ENCODE assay signal across 14 cellular contexts in the genomic region with DNA sequence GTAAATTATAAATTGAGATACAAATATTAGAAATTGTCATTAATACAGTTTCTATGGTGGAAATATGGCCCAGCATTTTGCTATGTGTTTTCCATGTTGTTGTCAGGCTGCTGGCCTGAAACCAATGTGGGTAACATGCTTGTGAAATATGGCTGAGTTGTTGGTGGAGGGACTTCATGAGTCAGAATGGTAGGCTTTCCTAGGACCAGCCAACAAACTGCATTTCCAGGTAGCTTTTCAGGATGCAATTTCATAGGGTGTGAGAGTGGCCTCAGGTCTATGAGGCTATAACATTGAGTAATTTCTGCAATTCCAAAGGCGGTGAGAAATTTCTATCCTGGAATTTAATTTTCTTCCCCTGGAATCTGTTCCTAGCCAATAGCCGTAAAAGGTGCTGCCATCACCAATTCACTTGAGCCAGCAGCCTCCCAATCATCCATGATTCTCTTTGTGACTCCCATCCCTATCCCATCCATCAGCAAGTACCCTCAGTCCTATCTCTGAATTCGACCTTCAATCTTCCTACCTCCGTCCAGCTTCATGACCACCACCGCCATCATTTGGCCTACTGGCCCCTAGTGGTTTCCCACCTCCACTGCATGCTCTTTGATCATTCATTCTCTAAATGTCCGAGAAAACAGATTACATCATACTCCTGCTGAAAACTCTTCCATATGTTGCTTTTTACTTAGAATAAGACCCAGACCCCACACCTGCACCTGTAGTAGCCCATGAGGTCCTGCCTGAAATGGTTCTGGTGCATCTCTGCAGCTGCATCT.
A peak's percentile ranks its signal among the peaks of the same experiment; 100 is the strongest.
DNase-seq lines count a peak whose midpoint lies in the region; ATAC-seq and TF ChIP-seq lines count a peak whose summit lies in the region.
"Had no signal": no experiment of that assay in that cellular context is flagged by ENCODE, and none has a peak within 500 bp of the region (broad histone marks: within the 10 kb centered on the region; RNA-seq: fewer than 3 reads in every experiment).

No MANE protein-coding gene starts in this region.

- peak; percentile 29 for TF ChIP-seq CTCF in AG10803 (conservative IDR thresholded peaks at IDR 0.05; ENCODE audit: low read length)
- TF ChIP-seq CTCF in WERI-Rb-1 (IDR thresholded peaks at IDR 0.05; ENCODE audit: low read depth, low read length) = peak; percentile 72
- TF ChIP-seq CTCF in glutamatergic neuron (IDR thresholded peaks at IDR 0.05; ENCODE audit: partially characterized antibody, unreplicated experiment) = peak; percentile 55

- DNase-seq in AG10803 (ENCODE audit: low read depth) = peak; percentile 21
- peak; percentile 19 for DNase-seq in H7
- DNase-seq in WERI-Rb-1 = peak; percentile 20
- DNase-seq in glutamatergic neuron = no peak
- DNase-seq in activated CD4-positive, alpha-beta T cell treated with anti-CD3 and anti-CD28 coated beads, Interleukin-2, amount 10 ng/mL, durations not matched to agents 24 days and 14 days = no peak
- DNase-seq in stimulated activated CD4-positive, alpha-beta T cell treated with anti-CD3 and anti-CD28 coated beads, Interleukin-2, amount 100 ng/mL, for 24 hours = no peak
- no peak for DNase-seq in ecto neural progenitor cell (ENCODE audit: low spot score)
- DNase-seq in natural killer cell treated with Interleukin-12 subunit alpha and Interleukin-12 subunit beta and Interleukin-15 and Interleukin-18, amount 100 ng/mL, for 72 hours (ENCODE audit: low spot score) = no peak
- DNase-seq: activated effector memory CD4-positive, alpha-beta T cell treated with anti-CD3 and anti-CD28 coated beads, Interleukin-2, amount 50 U/mL, for 16 hours; colonic mucosa; heart left ventricle; psoas muscle had no signal

- peaks cover 2% of the 10 kb centered on the region for H3K27me3 Mint-ChIP-seq in glutamatergic neuron (ENCODE audit: unreplicated experiment)
- H3K27me3 Mint-ChIP-seq in activated CD4-positive, alpha-beta T cell treated with anti-CD3 and anti-CD28 coated beads, Interleukin-2, amount 10 ng/mL, durations not matched to agents 24 days and 14 days = no peaks in the 10 kb centered on the region
- H3K27me3 Mint-ChIP-seq in natural killer cell treated with Interleukin-12 subunit alpha and Interleukin-12 subunit beta and Interleukin-15 and Interleukin-18, amount 100 ng/mL, for 72 hours = no peaks in the 10 kb centered on the region

- H3K36me3 ChIP-seq in H7 (replicated peaks; ENCODE audit: control insufficient read depth, insufficient read depth, low read length) = no peaks in the 10 kb centered on the region
- no peaks in the 10 kb centered on the region for H3K36me3 ChIP-seq in WERI-Rb-1
- H3K36me3 ChIP-seq: BLaER1 treated with 17β-estradiol and CSF1 and Interleukin-3, amounts not matched to agents 10 nM and 100 nM; colonic mucosa; heart left ventricle had no signal

- H3K4me3 ChIP-seq in AG10803 (ENCODE audit: low read length) (no peak overlapping the region), H7 (ENCODE audit: insufficient read depth, low read depth, low read length) (no peak overlapping the region), WERI-Rb-1 (ENCODE audit: low read depth, low read length) (no peak overlapping the region)
- H3K4me3 ChIP-seq: BLaER1 treated with 17β-estradiol and CSF1 and Interleukin-3, amounts not matched to agents 10 nM and 100 nM; colonic mucosa; heart left ventricle; psoas muscle had no signal

- H3K9me3 ChIP-seq in WERI-Rb-1 (ENCODE audit: severe bottlenecking) = no peaks in the 10 kb centered on the region
- H3K9me3 ChIP-seq: BLaER1 treated with 17β-estradiol and CSF1 and Interleukin-3, amounts not matched to agents 10 nM and 100 nM; colonic mucosa; heart left ventricle; psoas muscle had no signal

- no peak overlapping the region for H3K27ac Mint-ChIP-seq in glutamatergic neuron (ENCODE audit: unreplicated experiment)
- H3K27ac Mint-ChIP-seq in activated CD4-positive, alpha-beta T cell treated with anti-CD3 and anti-CD28 coated beads, Interleukin-2, amount 10 ng/mL, durations not matched to agents 24 days and 14 days = no peak overlapping the region
- H3K27ac Mint-ChIP-seq in natural killer cell treated with Interleukin-12 subunit alpha and Interleukin-12 subunit beta and Interleukin-15 and Interleukin-18, amount 100 ng/mL, for 72 hours = no peak overlapping the region

- no peak overlapping the region for H3K4me3 Mint-ChIP-seq in glutamatergic neuron (ENCODE audit: unreplicated experiment)
- H3K4me3 Mint-ChIP-seq in activated CD4-positive, alpha-beta T cell treated with anti-CD3 and anti-CD28 coated beads, Interleukin-2, amount 10 ng/mL, durations not matched to agents 24 days and 14 days = no peak overlapping the region
- H3K4me3 Mint-ChIP-seq in natural killer cell treated with Interleukin-12 subunit alpha and Interleukin-12 subunit beta and Interleukin-15 and Interleukin-18, amount 100 ng/mL, for 72 hours = no peak overlapping the region

- no peak for ATAC-seq in natural killer cell treated with Interleukin-12 subunit alpha and Interleukin-12 subunit beta and Interleukin-15 and Interleukin-18, amount 100 ng/mL, for 72 hours
- ATAC-seq: heart left ventricle, psoas muscle, Right ventricle myocardium inferior had no signal

- intact Hi-C loops in activated CD4-positive, alpha-beta T cell treated with anti-CD3 and anti-CD28 coated beads, Interleukin-2, amount 10 ng/mL, durations not matched to agents 24 days and 14 days (cut with micrococcal nuclease) = no loop called here

- no peak overlapping the region for H3K27ac ChIP-seq in WERI-Rb-1
- H3K27ac ChIP-seq: BLaER1 treated with 17β-estradiol and CSF1 and Interleukin-3, amounts not matched to agents 10 nM and 100 nM; colonic mucosa; heart left ventricle; psoas muscle had no signal

- no peaks in the 10 kb centered on the region for H3K36me3 Mint-ChIP-seq in glutamatergic neuron (ENCODE audit: unreplicated experiment)
- H3K36me3 Mint-ChIP-seq in activated CD4-positive, alpha-beta T cell treated with anti-CD3 and anti-CD28 coated beads, Interleukin-2, amount 10 ng/mL, durations not matched to agents 24 days and 14 days (ENCODE audit: low read depth) = no peaks in the 10 kb centered on the region
- H3K36me3 Mint-ChIP-seq in natural killer cell treated with Interleukin-12 subunit alpha and Interleukin-12 subunit beta and Interleukin-15 and Interleukin-18, amount 100 ng/mL, for 72 hours = no peaks in the 10 kb centered on the region

- no peaks in the 10 kb centered on the region for H3K27me3 ChIP-seq in H7 (ENCODE audit: control insufficient read depth, insufficient read depth, low read length)
- no peaks in the 10 kb centered on the region for H3K27me3 ChIP-seq in WERI-Rb-1 (ENCODE audit: insufficient read depth, low read depth, severe bottlenecking)
- H3K27me3 ChIP-seq: BLaER1 treated with 17β-estradiol and CSF1 and Interleukin-3, amounts not matched to agents 10 nM and 100 nM; colonic mucosa; heart left ventricle had no signal

- H3K9me3 Mint-ChIP-seq in glutamatergic neuron (ENCODE audit: unreplicated experiment) = no peaks in the 10 kb centered on the region
- H3K9me3 Mint-ChIP-seq in activated CD4-positive, alpha-beta T cell treated with anti-CD3 and anti-CD28 coated beads, Interleukin-2, amount 10 ng/mL, durations not matched to agents 24 days and 14 days = peaks cover 17% of the 10 kb centered on the region
- peaks cover 6% of the 10 kb centered on the region for H3K9me3 Mint-ChIP-seq in natural killer cell treated with Interleukin-12 subunit alpha and Interleukin-12 subunit beta and Interleukin-15 and Interleukin-18, amount 100 ng/mL, for 72 hours

- H3K4me1 Mint-ChIP-seq in glutamatergic neuron (ENCODE audit: low read depth, unreplicated experiment) = no peaks in the 10 kb centered on the region
- H3K4me1 Mint-ChIP-seq in activated CD4-positive, alpha-beta T cell treated with anti-CD3 and anti-CD28 coated beads, Interleukin-2, amount 10 ng/mL, durations not matched to agents 24 days and 14 days = no peaks in the 10 kb centered on the region
- H3K4me1 Mint-ChIP-seq in natural killer cell treated with Interleukin-12 subunit alpha and Interleukin-12 subunit beta and Interleukin-15 and Interleukin-18, amount 100 ng/mL, for 72 hours (ENCODE audit: low read depth in 2 of 2) = no peaks in the 10 kb centered on the region

Comparison
In these comparisons a context has a peak if more than half of its experiments do, and no peak if none do; other contexts are left out.
1. DNase-seq: peak in AG10803 (single experiment), H7 (single experiment) and WERI-Rb-1 (single experiment); none in glutamatergic neuron (single experiment), activated CD4-positive, alpha-beta T cell treated with anti-CD3 and anti-CD28 coated beads, Interleukin-2, amount 10 ng/mL, durations not matched to agents 24 days and 14 days (single experiment), stimulated activated CD4-positive, alpha-beta T cell treated with anti-CD3 and anti-CD28 coated beads, Interleukin-2, amount 100 ng/mL, for 24 hours (0 of 2), ecto neural progenitor cell (single experiment) and natural killer cell treated with Interleukin-12 subunit alpha and Interleukin-12 subunit beta and Interleukin-15 and Interleukin-18, amount 100 ng/mL, for 72 hours (single experiment).
2. Peak in every context shown above with its lines, with median percentiles within 50 percentile points of each other: CTCF ChIP-seq.